ENCODE assay signal across 8 cellular contexts in genomic region chr13:97222934-97223710, GRCh38. TPM values are rescaled to one million over a fixed set of nuclear protein-coding genes. Genes with fewer than 3 reads are reported as not detected.
DNase-seq lines count a peak whose midpoint lies in the region; TF ChIP-seq lines count a peak whose summit lies in the region.

No MANE protein-coding gene starts in this region.

- H3K9ac ChIP-seq in adipocyte (ENCODE audit: low read length) = peak overlapping the region; percentile 96

- WGBS in thymus = 4% methylated on average over 8 of the region's 8 CpGs

- H3K27me3 ChIP-seq in BE2C = no peaks in the 10 kb centered on the region
- no peaks in the 10 kb centered on the region for H3K27me3 ChIP-seq in adipocyte (replicated peaks; ENCODE audit: control insufficient read depth, insufficient read depth, low read length)
- H3K27me3 ChIP-seq in thymus (ENCODE audit: control insufficient read depth, insufficient read depth) = no peaks in the 10 kb centered on the region

- H3K4me3 ChIP-seq in BE2C (ENCODE audit: low read depth, low read length) = peak overlapping the region; percentile 85
- peak overlapping the region; percentile 65 for H3K4me3 ChIP-seq in HFF-Myc (replicated peaks; ENCODE audit: low read depth, low read length)
- peak overlapping the region; percentile 97 for H3K4me3 ChIP-seq in adipocyte (ENCODE audit: low read length)
- H3K4me3 ChIP-seq in thymus (ENCODE audit: low read length) = peak overlapping the region; percentile 60

- H3K36me3 ChIP-seq in BE2C (no peaks in the 10 kb centered on the region), adipocyte (ENCODE audit: control insufficient read depth, insufficient read depth, low read length, severe bottlenecking) (no peaks in the 10 kb centered on the region), thymus (ENCODE audit: control insufficient read depth, insufficient read depth) (no peaks in the 10 kb centered on the region)

- H3K27ac ChIP-seq in thymus (ENCODE audit: low read depth) = peak overlapping the region; percentile 83

- no peak for DNase-seq in BE2C
- DNase-seq in HFF-Myc (ENCODE audit: extremely low read depth, low read depth) = no peak
- DNase-seq in adipocyte (ENCODE audit: low read depth) = peak; percentile 82
- peak; percentile 76 for DNase-seq in left kidney (ENCODE audit: low read depth, low spot score)
- no peak for DNase-seq in stimulated activated naive CD4-positive, alpha-beta T cell treated with Interleukin-2 at 50 U/mL for 16 hours (lab: John Stamatoyannopoulos, UW)
- DNase-seq in hepatic stellate cell (ENCODE audit: low spot score) = no peak
- DNase-seq in OCI-M2 (lab: John Stamatoyannopoulos, UW; ENCODE audit: unreplicated experiment) = no peak

- peaks cover 11% of the 10 kb centered on the region for H3K4me1 ChIP-seq in BE2C
- peaks cover 38% of the 10 kb centered on the region for H3K4me1 ChIP-seq in adipocyte (ENCODE audit: control insufficient read depth, insufficient read depth, low read length)
- peaks cover 22% of the 10 kb centered on the region for H3K4me1 ChIP-seq in thymus (ENCODE audit: control insufficient read depth, insufficient read depth, low read length)

- no peaks in the 10 kb centered on the region for H3K9me3 ChIP-seq in BE2C
- no peaks in the 10 kb centered on the region for H3K9me3 ChIP-seq in adipocyte (ENCODE audit: control insufficient read depth, low read length)
- H3K9me3 ChIP-seq in thymus (ENCODE audit: control insufficient read depth) = no peaks in the 10 kb centered on the region

- TF ChIP-seq CTCF in BE2C (IDR thresholded peaks at IDR 0.05; ENCODE audit: low read depth, low read length) = no peak
- no peak for TF ChIP-seq CTCF in HFF-Myc (IDR thresholded peaks at IDR 0.05; ENCODE audit: low read depth, low read length, missing control alignments)

RNA-seq across cellular contexts. Expression of gene MBNL2, which starts 1.0 kb away (rescaled TPM):
- 20.9 TPM for polyA plus RNA-seq in BE2C (2012; ENCODE audit: insufficient read depth, insufficient read length, low read depth)
- 22.7 TPM for polyA plus RNA-seq in thymus

Comparison
In these comparisons a context has a peak if more than half of its experiments do, and no peak if none do; other contexts are left out.
1. DNase-seq: peak in adipocyte (single experiment) and left kidney (single experiment); none in BE2C (single experiment), HFF-Myc (single experiment), stimulated activated naive CD4-positive, alpha-beta T cell treated with Interleukin-2 at 50 U/mL for 16 hours (single experiment), hepatic stellate cell (single experiment) and OCI-M2 (single experiment).
2. Peak in every context shown above with its lines, with median percentiles within 50 percentile points of each other: H3K4me3 ChIP-seq.